Comparison of ENCODE assay signal across 1 cellular context in genomic region chr2:218386505-218387368, GRCh38.
TF ChIP-seq lines count a peak whose summit lies in the region.

No MANE protein-coding gene starts in this region.

TF ChIP-seq in A549, 52 proteins besides CTCF, POLR2A, EP300 and RAD21:
- TF ChIP-seq REST (IDR thresholded peaks at IDR 0.05) (peak; percentile 30; the same call in 1 of the 2 replicates), NFE2L2 (conservative IDR thresholded peaks at IDR 0.05; ENCODE audit: low read length) (no peak), SREBF2 (IDR thresholded peaks at IDR 0.05) (no peak)
TF ChIP-seq in A549: peak in this region for 1.
